In the genomic region with DNA sequence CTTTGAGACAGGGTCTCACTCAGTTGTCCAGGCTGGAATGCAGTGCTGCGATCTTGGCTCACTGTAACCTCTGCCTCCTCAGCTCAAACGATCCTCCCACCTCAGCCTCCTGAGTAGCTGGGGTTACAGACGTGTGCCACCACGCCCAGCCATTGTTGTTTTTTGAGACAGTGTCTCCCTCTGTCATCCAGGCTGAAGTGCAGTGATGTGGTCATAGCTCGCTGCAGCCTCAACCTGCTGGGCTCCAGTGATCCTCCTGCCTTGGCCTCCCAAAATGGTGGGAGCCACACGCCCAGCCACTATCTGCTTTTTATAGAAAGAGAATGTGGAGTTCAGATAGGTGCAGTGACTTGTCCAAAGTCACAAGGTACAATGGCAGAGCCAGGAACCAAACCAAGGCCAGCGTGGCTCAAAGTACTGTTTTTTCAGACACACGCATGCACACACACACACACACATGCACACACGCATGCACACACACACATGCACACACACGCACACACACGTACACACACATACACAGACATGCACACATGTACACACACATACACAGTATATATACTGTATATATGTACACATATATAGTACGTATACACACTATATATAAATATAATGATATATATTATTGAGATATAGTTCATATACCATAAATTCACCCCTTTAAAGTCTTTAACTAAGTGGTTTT, we compare ENCODE assay signal across 32 cellular contexts.
"Had no signal": no experiment of that assay in that cellular context is flagged by ENCODE, and none has a peak within 500 bp of the region (broad histone marks: within the 10 kb centered on the region; RNA-seq: fewer than 3 reads in every experiment).

No MANE protein-coding gene starts in this region.

- DNase-seq: activated B cell treated with CpG ODN at 0.5 μM for 24 hours; activated CD4-positive, alpha-beta memory T cell treated with anti-CD3 and anti-CD28 coated beads, Interleukin-2, amount 10 ng/mL, durations not matched to agents 7 days and 5 days; activated CD4-positive, alpha-beta T cell treated with anti-CD3 and anti-CD28 coated beads, Interleukin-2, amount 10 ng/mL, durations not matched to agents 7 days and 5 days; activated CD4-positive, alpha-beta T cell treated with anti-CD3 and anti-CD28 coated beads, Interleukin-2, amount 50 U/mL, for 4 hours; activated CD8-positive, alpha-beta memory T cell treated with anti-CD3 and anti-CD28 coated beads, Interleukin-2, amount 50 U/mL, for 48 hours; activated gamma-delta T cell; activated naive CD4-positive, alpha-beta T cell; activated naive CD4-positive, alpha-beta T cell treated with anti-CD3 and anti-CD28 coated beads, Interleukin-2, amount 10 ng/mL, durations not matched to agents 7 days and 5 days; activated naive CD8-positive, alpha-beta T cell treated with anti-CD3 and anti-CD28 coated beads, Interleukin-2, amount 10 ng/mL, durations not matched to agents 7 days and 5 days; activated T-cell treated with anti-CD3 and anti-CD28 coated beads for 4 hours; activated T-cell treated with anti-CD3 and anti-CD28 coated beads, Interleukin-2, amount 50 U/mL, for 24 hours; activated T-cell treated with anti-CD3 and anti-CD28 coated beads, Interleukin-2, amount 50 U/mL, for 72 hours; central memory CD4-positive, alpha-beta T cell; cerebellar nuclear complex; colonic mucosa; effector CD8-positive, alpha-beta T cell; esophagus squamous epithelium; foreskin melanocyte; head of caudate nucleus; T-helper 1 cell; T-helper 17 cell; T1000; WERI-Rb-1 had no signal

- ATAC-seq: activated CD4-positive, CD25-positive, alpha-beta regulatory T cell treated with anti-CD3 and anti-CD28 coated beads, Interleukin-2, amount 50 U/mL, for 24 hours; activated naive CD4-positive, alpha-beta T cell treated with anti-CD3 and anti-CD28 coated beads, Interleukin-2, amount 50 U/mL, for 72 hours; activated T-cell treated with anti-CD3 and anti-CD28 coated beads, Interleukin-2, amount 50 U/mL, for 72 hours; gastroesophageal sphincter; T-helper 17 cell had no signal

- H3K27me3 ChIP-seq: ascending aorta, breast epithelium, cardiac muscle cell, colonic mucosa, esophagus squamous epithelium, gastroesophageal sphincter had no signal

- H3K9me3 ChIP-seq: colonic mucosa had no signal

- H3K4me3 Mint-ChIP-seq: activated B cell treated with CpG ODN at 0.5 μM for 24 hours; activated CD4-positive, alpha-beta memory T cell treated with anti-CD3 and anti-CD28 coated beads, Interleukin-2, amount 10 ng/mL, durations not matched to agents 7 days and 5 days; activated CD4-positive, alpha-beta T cell treated with anti-CD3 and anti-CD28 coated beads, Interleukin-2, amount 10 ng/mL, durations not matched to agents 7 days and 5 days; activated naive CD4-positive, alpha-beta T cell treated with anti-CD3 and anti-CD28 coated beads, Interleukin-2, amount 10 ng/mL, durations not matched to agents 7 days and 5 days; activated naive CD8-positive, alpha-beta T cell treated with anti-CD3 and anti-CD28 coated beads, Interleukin-2, amount 10 ng/mL, durations not matched to agents 7 days and 5 days; activated T-cell treated with anti-CD3 and anti-CD28 coated beads, Interleukin-2, amount 50 U/mL, for 24 hours; activated T-cell treated with anti-CD3 and anti-CD28 coated beads, Interleukin-2, amount 50 U/mL, for 72 hours; brain; T-helper 17 cell; T-helper 2 cell treated with Interferon-gamma antibody and Interleukin-4, amounts not matched to agents 5 μg/mL and 100 μg/mL, for 36 hours had no signal

- H3K4me3 ChIP-seq: ascending aorta, breast epithelium, cardiac muscle cell, colonic mucosa, esophagus squamous epithelium, gastroesophageal sphincter had no signal

- H3K27ac ChIP-seq: ascending aorta, cardiac muscle cell, colonic mucosa, epithelial cell of prostate, esophagus squamous epithelium, gastroesophageal sphincter, WERI-Rb-1 had no signal

- H3K4me1 ChIP-seq: colonic mucosa had no signal

- H3K27me3 Mint-ChIP-seq: activated B cell treated with CpG ODN at 0.5 μM for 24 hours; activated naive CD8-positive, alpha-beta T cell treated with anti-CD3 and anti-CD28 coated beads, Interleukin-2, amount 10 ng/mL, durations not matched to agents 7 days and 5 days; T-helper 17 cell had no signal

- H3K27ac Mint-ChIP-seq: activated B cell treated with CpG ODN at 0.5 μM for 24 hours; activated CD4-positive, alpha-beta memory T cell treated with anti-CD3 and anti-CD28 coated beads, Interleukin-2, amount 10 ng/mL, durations not matched to agents 7 days and 5 days; activated CD4-positive, alpha-beta T cell treated with anti-CD3 and anti-CD28 coated beads, Interleukin-2, amount 10 ng/mL, durations not matched to agents 7 days and 5 days; activated naive CD4-positive, alpha-beta T cell treated with anti-CD3 and anti-CD28 coated beads, Interleukin-2, amount 10 ng/mL, durations not matched to agents 7 days and 5 days; activated naive CD4-positive, alpha-beta T cell treated with anti-CD3 and anti-CD28 coated beads, Interleukin-2, amount 50 U/mL, for 72 hours; activated naive CD8-positive, alpha-beta T cell treated with anti-CD3 and anti-CD28 coated beads, Interleukin-2, amount 10 ng/mL, durations not matched to agents 7 days and 5 days; activated T-cell treated with anti-CD3 and anti-CD28 coated beads, Interleukin-2, amount 50 U/mL, for 24 hours; activated T-cell treated with anti-CD3 and anti-CD28 coated beads, Interleukin-2, amount 50 U/mL, for 72 hours; brain; T-helper 17 cell; T-helper 2 cell treated with Interferon-gamma antibody and Interleukin-4, amounts not matched to agents 5 μg/mL and 100 μg/mL, for 36 hours had no signal

- H3K36me3 ChIP-seq: breast epithelium, cardiac muscle cell, colonic mucosa, WERI-Rb-1 had no signal
